ENCODE assay signal across 9 cellular contexts in the genomic region with DNA sequence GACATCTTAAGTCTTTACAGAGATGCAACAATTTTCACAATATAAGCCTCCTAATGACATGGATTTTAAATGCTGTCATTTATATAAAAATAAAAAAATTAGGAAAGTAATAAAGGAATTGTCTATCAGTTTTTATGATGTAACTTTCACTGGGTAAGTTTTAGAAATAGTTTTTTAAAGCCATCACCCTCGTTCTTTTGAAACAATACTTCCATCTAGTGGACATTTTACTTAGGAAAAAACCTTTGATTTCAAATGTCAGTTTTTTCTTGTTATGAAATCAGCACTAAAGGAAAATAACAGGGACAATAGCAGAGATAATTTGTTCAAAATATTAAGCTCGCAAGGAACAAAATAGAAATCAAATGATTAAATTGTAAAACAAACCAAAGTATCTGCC. TPM values are rescaled to one million over a fixed set of nuclear protein-coding genes. Genes with fewer than 3 reads are reported as not detected.
A peak's percentile ranks its signal among the peaks of the same experiment; 100 is the strongest.
DNase-seq lines count a peak whose midpoint lies in the region; ATAC-seq, FAIRE-seq and TF ChIP-seq lines count a peak whose summit lies in the region.
"Had no signal": no experiment of that assay in that cellular context is flagged by ENCODE, and none has a peak within 500 bp of the region (broad histone marks: within the 10 kb centered on the region; RNA-seq: fewer than 3 reads in every experiment).

No MANE protein-coding gene starts in this region.

- H4K20me1 ChIP-seq in IMR-90 (ENCODE audit: insufficient read depth, low read length): no peaks in the 10 kb centered on the region
- no peaks in the 10 kb centered on the region for H4K20me1 ChIP-seq in keratinocyte (ENCODE audit: control insufficient read depth, extremely low read depth, insufficient read depth, low read length)

- H3K4me2 ChIP-seq in IMR-90 (ENCODE audit: low read depth, low read length): no peak overlapping the region
- no peak overlapping the region for H3K4me2 ChIP-seq in keratinocyte (ENCODE audit: control insufficient read depth, extremely low read depth, insufficient read depth, low read depth, low read length)

- H3K9me3 ChIP-seq in IMR-90 (ENCODE audit: control insufficient read depth, insufficient read depth, low read length) (no peaks in the 10 kb centered on the region), keratinocyte (ENCODE audit: control insufficient read depth, low read depth, low read length) (no peaks in the 10 kb centered on the region)

- no peak overlapping the region for H2AK5ac ChIP-seq in IMR-90 (ENCODE audit: low read depth, low read length)

- no peak overlapping the region for H4K8ac ChIP-seq in IMR-90 (ENCODE audit: low read depth in 2 of 2, low read length in 2 of 2)

- H3K4ac ChIP-seq in IMR-90 (ENCODE audit: low read depth, low read length): no peak overlapping the region

- H3K56ac ChIP-seq in IMR-90 (ENCODE audit: extremely low read depth, insufficient read depth, low read length): no peak overlapping the region

- no peaks in the 10 kb centered on the region for H3K4me1 ChIP-seq in IMR-90 (ENCODE audit: control insufficient read depth, insufficient read depth, low read length)
- H3K4me1 ChIP-seq in keratinocyte (ENCODE audit: control insufficient read depth, extremely low read depth, insufficient read depth, low read length): no peaks in the 10 kb centered on the region

- CTCF ChIA-PET in BJ (lab: Yijun Ruan, JAX) (interaction anchor here (0.5 to 0.9 kb wide), 4 partner anchors 16 to 1238 kb away, joined by 3 to 4 read pairs (median 4); no protein-coding TSS in a partner anchor), IMR-90 (lab: Yijun Ruan, JAX) (interaction anchor here (0.5 kb wide), 1 partner anchor 379 kb away, joined by 4 read pairs; no protein-coding TSS in a partner anchor)

- H3K79me2 ChIP-seq in keratinocyte (ENCODE audit: control insufficient read depth, insufficient read depth, low read length): no peaks in the 10 kb centered on the region

- intact Hi-C loops in IMR-90 (cut with micrococcal nuclease): loop anchor here (1.0 to 10.0 kb wide), 4 partner anchors 377 to 1782 kb away; no protein-coding TSS in a partner anchor

- dilution Hi-C loops in IMR-90 (cut with HindIII; ENCODE audit: low sequenced_read_pairs, unreplicated experiment): no loop called here
- dilution Hi-C loops in keratinocyte (cut with MboI; ENCODE audit: extremely low pct_ligation_motif_present, low sequenced_read_pairs): no loop called here

- H3K23ac ChIP-seq in IMR-90 (ENCODE audit: low read depth, low read length): no peak overlapping the region

- no peak for FAIRE-seq in keratinocyte (lab: Jason Lieb, UNC)
- FAIRE-seq: H1 had no signal

- H3K27ac ChIP-seq in IMR-90 (ENCODE audit: insufficient read depth, low read length) (no peak overlapping the region), VCaP (no peak overlapping the region), keratinocyte (ENCODE audit: control insufficient read depth, insufficient read depth, low read length) (no peak overlapping the region)

- no peak overlapping the region for H2BK120ac ChIP-seq in IMR-90 (ENCODE audit: low read depth, low read length)

- H3K9ac ChIP-seq in IMR-90 (ENCODE audit: low read depth, low read length): no peak overlapping the region
- no peak overlapping the region for H3K9ac ChIP-seq in keratinocyte (ENCODE audit: control insufficient read depth, extremely low read depth, insufficient read depth, low read length)

- DNase-seq in BJ (ENCODE audit: low read depth) (peak; percentile 9), IMR-90 (peak; percentile 52), keratinocyte (ENCODE audit: low read depth, low spot score) (no peak), NCI-H2029 (lab: John Stamatoyannopoulos, UW) (no peak)
- DNase-seq in activated CD4-positive, CD25-positive, alpha-beta regulatory T cell treated with anti-CD3 and anti-CD28 coated beads, Interleukin-2, amount 50 U/mL, for 72 hours: no peak

- H3K18ac ChIP-seq in IMR-90 (ENCODE audit: low read depth, low read length): no peak overlapping the region

- H2AFZ ChIP-seq in IMR-90 (replicated peaks; ENCODE audit: low read length, poor library complexity) (no peak overlapping the region), keratinocyte (ENCODE audit: control insufficient read depth, low read length) (no peak overlapping the region)

- no peaks in the 10 kb centered on the region for H3K79me1 ChIP-seq in IMR-90 (ENCODE audit: low read depth in 1 of 2, low read length in 2 of 2)

- H4K91ac ChIP-seq in IMR-90 (ENCODE audit: insufficient read depth, low read depth, low read length): no peak overlapping the region

- peak; percentile 49 for TF ChIP-seq CTCF in BJ (IDR thresholded peaks at IDR 0.05; ENCODE audit: insufficient read depth, low read depth, low read length)
- TF ChIP-seq CTCF in IMR-90 (conservative IDR thresholded peaks at IDR 0.05; ENCODE audit: low read depth, low read length): peak; percentile 73
- TF ChIP-seq CTCF in VCaP (conservative IDR thresholded peaks at IDR 0.05): peak; percentile 73
- TF ChIP-seq CTCF in keratinocyte (optimal IDR thresholded peaks at IDR 0.05 in 1 of 3, IDR thresholded peaks at IDR 0.05 in 1 of 3, conservative IDR thresholded peaks at IDR 0.05 in 1 of 3; ENCODE audit: extremely low read depth in 1 of 3, insufficient read depth in 2 of 3, low read length in 3 of 3): peak in 2 of 3 experiments; percentile 19 to 31

- H2BK20ac ChIP-seq in IMR-90 (ENCODE audit: low read depth, low read length): no peak overlapping the region

- H2BK15ac ChIP-seq in IMR-90 (ENCODE audit: low read depth, low read length): no peak overlapping the region

- no TSS peak for BruUV-seq in IMR-90 (replicated peaks; lab: Mats Ljungman, UMichigan)

- no CpG with 5 or more reads among the region's 2 CpGs for WGBS in IMR-90 (ENCODE audit: extremely low coverage in 2 of 2, insufficient read length in 1 of 2), 2 experiments

- no peak overlapping the region for H4K5ac ChIP-seq in IMR-90 (ENCODE audit: low read depth, low read length)

- no peak overlapping the region for H2BK5ac ChIP-seq in IMR-90 (ENCODE audit: low read depth, low read length, poor library complexity, severe bottlenecking)

- H3K4me3 ChIP-seq in BJ (ENCODE audit: low read depth, low read length): no peak overlapping the region
- no peak overlapping the region for H3K4me3 ChIP-seq in IMR-90 (ENCODE audit: insufficient read depth, low read depth, low read length)
- H3K4me3 ChIP-seq in keratinocyte (ENCODE audit: control insufficient read depth in 2 of 3, extremely low read depth in 1 of 3, insufficient read depth in 2 of 3, low read depth in 1 of 3, low read length in 3 of 3): no peak overlapping the region

- H3K27me3 ChIP-seq in BJ (ENCODE audit: control insufficient read depth, insufficient read depth, low read length) (no peaks in the 10 kb centered on the region), IMR-90 (ENCODE audit: control insufficient read depth, insufficient read depth, low read length) (peaks cover 2% of the 10 kb centered on the region; the same call in 1 of the 2 replicates), keratinocyte (ENCODE audit: control insufficient read depth, extremely low read depth, insufficient read depth, low read length) (no peaks in the 10 kb centered on the region)

- no peak for TF ChIP-seq POLR2A in IMR-90 (IDR thresholded peaks at IDR 0.05; ENCODE audit: low read depth, low read length)

- H2AK9ac ChIP-seq in IMR-90 (replicated peaks; ENCODE audit: low read depth, low read length, poor library complexity): no peak overlapping the region

- in situ Hi-C loops in IMR-90 (cut with MboI; ENCODE audit: low sequenced_read_pairs): loop anchor here (10.0 to 25.0 kb wide), 2 partner anchors 384 to 1022 kb away; no protein-coding TSS in a partner anchor

- H3K9me1 ChIP-seq in IMR-90 (ENCODE audit: insufficient read depth, low read length) (no peaks in the 10 kb centered on the region), keratinocyte (ENCODE audit: control insufficient read depth, extremely low read depth, insufficient read depth, low read length) (no peaks in the 10 kb centered on the region)

- H3K14ac ChIP-seq in IMR-90 (replicated peaks; ENCODE audit: low read depth, low read length): no peak overlapping the region

- no peaks in the 10 kb centered on the region for H3K36me3 ChIP-seq in BJ (ENCODE audit: control insufficient read depth, insufficient read depth, low read length)
- no peaks in the 10 kb centered on the region for H3K36me3 ChIP-seq in IMR-90 (ENCODE audit: control insufficient read depth, insufficient read depth, low read length)
- no peaks in the 10 kb centered on the region for H3K36me3 ChIP-seq in keratinocyte (ENCODE audit: control insufficient read depth in 2 of 2, extremely low read depth in 1 of 2, insufficient read depth in 2 of 2, low read length in 2 of 2)

- ATAC-seq in IMR-90 (ENCODE audit: low read depth): 0 out of 2 replicates have a peak, but pooled peaks have one; percentile 29
- ATAC-seq in HG02885 (IDR thresholded peaks at IDR 0.05; ENCODE audit: poor library complexity, unreplicated experiment): no peak
- no peak for ATAC-seq in GM18498 (IDR thresholded peaks at IDR 0.05; ENCODE audit: unreplicated experiment)

- peak; percentile 72 for TF ChIP-seq RAD21 in IMR-90 (IDR thresholded peaks at IDR 0.05; ENCODE audit: low read length)

- POLR2A ChIA-PET in BJ (lab: Charles Lee): no interaction called here
- POLR2A ChIA-PET in IMR-90 (lab: Charles Lee; ENCODE audit: unreplicated experiment): no interaction called here

TF ChIP-seq in IMR-90, 13 proteins besides CTCF, POLR2A, EP300 and RAD21:
- TF ChIP-seq, protein P1, sequence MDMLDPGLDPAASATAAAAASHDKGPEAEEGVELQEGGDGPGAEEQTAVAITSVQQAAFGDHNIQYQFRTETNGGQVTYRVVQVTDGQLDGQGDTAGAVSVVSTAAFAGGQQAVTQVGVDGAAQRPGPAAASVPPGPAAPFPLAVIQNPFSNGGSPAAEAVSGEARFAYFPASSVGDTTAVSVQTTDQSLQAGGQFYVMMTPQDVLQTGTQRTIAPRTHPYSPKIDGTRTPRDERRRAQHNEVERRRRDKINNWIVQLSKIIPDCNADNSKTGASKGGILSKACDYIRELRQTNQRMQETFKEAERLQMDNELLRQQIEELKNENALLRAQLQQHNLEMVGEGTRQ (IDR thresholded peaks at IDR 0.05; ENCODE audit: low read depth, low read length): no peak
- TF ChIP-seq SMC3 (IDR thresholded peaks at IDR 0.05; ENCODE audit: low read depth, low read length): peak; percentile 69
TF ChIP-seq in IMR-90: peak in this region for 1.

RNA-seq across cellular contexts. Expression of a gene that starts 24.3 kb away (rescaled TPM):
- polyA plus RNA-seq in BJ (2011; rRNA removed) (0.11 and 0.18 TPM in 2 replicates), IMR-90 (2012; rRNA removed) (not detected in 2 replicates), keratinocyte (not detected in 3 replicates)
- 0.31 and 0.66 TPM in 2 replicates for polyA minus RNA-seq in BJ (2011; rRNA and poly(A)+ RNA removed)
- total RNA-seq in IMR-90 (2012; rRNA removed): under 0.01 TPM in 1 of 2 replicates, not detected in the other
- polyA plus RNA-seq in IMR-90 (2012; cell fraction: cytosol; rRNA removed): not detected in 2 replicates
- not detected in 2 replicates for polyA plus RNA-seq in IMR-90 (2012; cell fraction: nucleus; rRNA removed; ENCODE audit: low replicate concordance)
- polyA plus RNA-seq in keratinocyte (2011; ENCODE audit: low read depth): not detected
- not detected in 2 replicates for polyA plus RNA-seq in keratinocyte (2011; cell fraction: cytosol; rRNA removed)
- 0.08 and 0.16 TPM in 2 replicates for polyA plus RNA-seq in keratinocyte (2011; cell fraction: nucleus; rRNA removed)
- not detected in 2 replicates for polyA plus RNA-seq in keratinocyte (2012; ENCODE audit: low replicate concordance)
- not detected in 3 replicates for polyA minus RNA-seq in keratinocyte
- polyA minus RNA-seq in keratinocyte (2011; cell fraction: cytosol; rRNA and poly(A)+ RNA removed): not detected
- polyA minus RNA-seq in keratinocyte (2011; cell fraction: nucleus; rRNA and poly(A)+ RNA removed): not detected in 2 replicates

Comparison
In these comparisons a context has a peak if more than half of its experiments do, and no peak if none do; other contexts are left out.
1. DNase-seq: peak in BJ (single experiment) and IMR-90 (single experiment); none in keratinocyte (single experiment), activated CD4-positive, CD25-positive, alpha-beta regulatory T cell treated with anti-CD3 and anti-CD28 coated beads, Interleukin-2, amount 50 U/mL, for 72 hours (single experiment) and NCI-H2029 (single experiment).
2. Peak in every context shown above with its lines, with median percentiles within 50 percentile points of each other: CTCF ChIP-seq.